Comparison of ENCODE assay signal across 8 cellular contexts in genomic region chr10:96090463-96090800, GRCh38. TPM values are rescaled to one million over a fixed set of nuclear protein-coding genes. Genes with fewer than 3 reads are reported as not detected.
A peak's percentile ranks its signal among the peaks of the same experiment; 100 is the strongest.
DNase-seq lines count a peak whose midpoint lies in the region; ATAC-seq, FAIRE-seq and TF ChIP-seq lines count a peak whose summit lies in the region.

No MANE protein-coding gene starts in this region.

- no peaks in the 10 kb centered on the region for H4K20me1 ChIP-seq in BLaER1 treated with 17β-estradiol and CSF1 and Interleukin-3, amounts not matched to agents 10 nM and 100 nM

- H3K36me3 ChIP-seq in BLaER1 treated with 17β-estradiol and CSF1 and Interleukin-3, amounts not matched to agents 10 nM and 100 nM = no peaks in the 10 kb centered on the region
- H3K36me3 ChIP-seq in bronchial epithelial cell (ENCODE audit: control insufficient read depth, insufficient read depth, low read length) = no peaks in the 10 kb centered on the region

- peaks cover 28% of the 10 kb centered on the region for H3K36me3 Mint-ChIP-seq in natural killer cell treated with Interleukin-12 subunit alpha and Interleukin-12 subunit beta and Interleukin-15 and Interleukin-18, amount 100 ng/mL, for 72 hours

- peak overlapping the region; percentile 91 for H3K4me3 Mint-ChIP-seq in natural killer cell treated with Interleukin-12 subunit alpha and Interleukin-12 subunit beta and Interleukin-15 and Interleukin-18, amount 100 ng/mL, for 72 hours

- no peaks in the 10 kb centered on the region for H3K27me3 ChIP-seq in BLaER1 treated with 17β-estradiol and CSF1 and Interleukin-3, amounts not matched to agents 10 nM and 100 nM
- no peaks in the 10 kb centered on the region for H3K27me3 ChIP-seq in bronchial epithelial cell (ENCODE audit: control insufficient read depth, insufficient read depth, low read length)

- DNase-seq in LNCaP clone FGC (ENCODE audit: low read depth) = no peak
- DNase-seq in bronchial epithelial cell (ENCODE audit: low read depth) = no peak
- no peak for DNase-seq in natural killer cell treated with Interleukin-12 subunit alpha and Interleukin-12 subunit beta and Interleukin-15 and Interleukin-18, amount 100 ng/mL, for 72 hours (ENCODE audit: low spot score)
- no peak for DNase-seq in NCI-H2107 treated with DMSO at 0.1 percent for 48 hours (lab: John Stamatoyannopoulos, UW; ENCODE audit: unreplicated experiment)
- DNase-seq in ureter (ENCODE audit: low spot score) = no peak
- DNase-seq in NCI-H2196 (lab: John Stamatoyannopoulos, UW; ENCODE audit: unreplicated experiment) = no peak

- H3K9me3 ChIP-seq in BLaER1 treated with 17β-estradiol and CSF1 and Interleukin-3, amounts not matched to agents 10 nM and 100 nM (replicated peaks in 1 of 11) = peaks cover 10 to 32% (median 28%) of the 10 kb centered on the region in 11 experiments

- TF ChIP-seq CTCF in LNCaP clone FGC (IDR thresholded peaks at IDR 0.05; ENCODE audit: control insufficient read depth, extremely low read depth, insufficient read depth) = no peak
- no peak for TF ChIP-seq CTCF in bronchial epithelial cell (IDR thresholded peaks at IDR 0.05; ENCODE audit: insufficient read depth, low read length, severe bottlenecking)

- ATAC-seq in natural killer cell treated with Interleukin-12 subunit alpha and Interleukin-12 subunit beta and Interleukin-15 and Interleukin-18, amount 100 ng/mL, for 72 hours = no peak
- no peak for ATAC-seq in HG03135 (IDR thresholded peaks at IDR 0.05; ENCODE audit: unreplicated experiment)

- H3K4me1 Mint-ChIP-seq in natural killer cell treated with Interleukin-12 subunit alpha and Interleukin-12 subunit beta and Interleukin-15 and Interleukin-18, amount 100 ng/mL, for 72 hours (ENCODE audit: low read depth in 2 of 2) = peaks cover 4 to 10% of the 10 kb centered on the region in 2 donors

- H3K4me3 ChIP-seq in BLaER1 treated with 17β-estradiol and CSF1 and Interleukin-3, amounts not matched to agents 10 nM and 100 nM = peak overlapping the region; percentile 62 to 82 (median 74)
- H3K4me3 ChIP-seq in LNCaP clone FGC (ENCODE audit: low read depth, low read length) = peak overlapping the region; percentile 60
- H3K4me3 ChIP-seq in bronchial epithelial cell (ENCODE audit: low read depth, low read length) = peak overlapping the region; percentile 69

- peak overlapping the region; percentile 86 to 97 (median 89); a peak in 21 of 22 replicates for H3K9ac ChIP-seq in BLaER1 treated with 17β-estradiol and CSF1 and Interleukin-3, amounts not matched to agents 10 nM and 100 nM

- no peak for FAIRE-seq in bronchial epithelial cell (lab: Jason Lieb, UNC)

- peak overlapping the region; percentile 69 to 92 (median 77) for H3K4me2 ChIP-seq in BLaER1 treated with 17β-estradiol and CSF1 and Interleukin-3, amounts not matched to agents 10 nM and 100 nM

- H3K27me3 Mint-ChIP-seq in natural killer cell treated with Interleukin-12 subunit alpha and Interleukin-12 subunit beta and Interleukin-15 and Interleukin-18, amount 100 ng/mL, for 72 hours = peaks cover 23 to 32% of the 10 kb centered on the region in 2 donors

- peak overlapping the region; percentile 91 to 99 (median 96) for H3K27ac ChIP-seq in BLaER1 treated with 17β-estradiol and CSF1 and Interleukin-3, amounts not matched to agents 10 nM and 100 nM

- peaks cover 0 to 18% (median 5%) of the 10 kb centered on the region in 10 experiments; a peak in 7 of 20 replicates for H3K4me1 ChIP-seq in BLaER1 treated with 17β-estradiol and CSF1 and Interleukin-3, amounts not matched to agents 10 nM and 100 nM

- H3K27ac Mint-ChIP-seq in natural killer cell treated with Interleukin-12 subunit alpha and Interleukin-12 subunit beta and Interleukin-15 and Interleukin-18, amount 100 ng/mL, for 72 hours = peak overlapping the region; percentile 98

- peaks cover 2% of the 10 kb centered on the region for H3K9me3 Mint-ChIP-seq in natural killer cell treated with Interleukin-12 subunit alpha and Interleukin-12 subunit beta and Interleukin-15 and Interleukin-18, amount 100 ng/mL, for 72 hours

RNA-seq across cellular contexts. Expression of gene ZNF518A, which starts 39.7 kb away (rescaled TPM):
- total RNA-seq in bronchial epithelial cell (21.1 and 26.2 TPM in 2 replicates), ureter (40.1 TPM)
- 10 to 100 TPM; 21.1 to 27.7 TPM for total RNA-seq in natural killer cell treated with Interleukin-12 subunit alpha and Interleukin-12 subunit beta and Interleukin-15 and Interleukin-18, amount 100 ng/mL, for 72 hours

RNA-seq across cellular contexts. Expression of gene CCNJ, which starts 47.0 kb away (rescaled TPM):
- 10.1 and 10.5 TPM in 2 replicates for total RNA-seq in bronchial epithelial cell
- 10 to 100 TPM; 12.1 to 14.2 TPM for total RNA-seq in natural killer cell treated with Interleukin-12 subunit alpha and Interleukin-12 subunit beta and Interleukin-15 and Interleukin-18, amount 100 ng/mL, for 72 hours
- 7.2 TPM for total RNA-seq in ureter
